Comparison of ENCODE assay signal across 30 cellular contexts in genomic region chr20:54165803-54166202, GRCh38. TPM values are rescaled to one million over a fixed set of nuclear protein-coding genes. Genes with fewer than 3 reads are reported as not detected.
"Had no signal": no experiment of that assay in that cellular context is flagged by ENCODE, and none has a peak within 500 bp of the region (broad histone marks: within the 10 kb centered on the region; RNA-seq: fewer than 3 reads in every experiment).

No MANE protein-coding gene starts in this region.

- H3K79me2 ChIP-seq: parathyroid adenoma had no signal

- H2AFZ ChIP-seq: neural progenitor cell, parathyroid adenoma had no signal

- H3K27ac Mint-ChIP-seq: mesothelial cell of epicardium; naive B cell; natural killer cell; nephron progenitor cell; neural progenitor cell; stimulated activated memory B cell treated with anti-CD40 and anti-IgM and Interleukin-4, amounts not matched to agents 10 μg/mL and 1 μg/mL and 100 μg/mL, for 72 hours; stimulated activated naive CD8-positive, alpha-beta T cell treated with anti-CD3 and anti-CD28 coated beads, Interleukin-15, amount 100 ng/mL, for 72 hours; type B pancreatic cell had no signal

- H3K27me3 ChIP-seq: right atrium auricular region, right lobe of liver, vagina had no signal

- H3K4me2 ChIP-seq: neural progenitor cell, smooth muscle cell had no signal

- H3K9ac ChIP-seq: neural progenitor cell, parathyroid adenoma had no signal

- H3K36me3 ChIP-seq: left ventricle myocardium inferior, neural progenitor cell, neutrophil, right atrium auricular region, right lobe of liver, tibial nerve, vagina had no signal

- H3K4me3 Mint-ChIP-seq: mesothelial cell of epicardium; naive B cell; natural killer cell; nephron progenitor cell; neural progenitor cell; stimulated activated memory B cell treated with anti-CD40 and anti-IgM and Interleukin-4, amounts not matched to agents 10 μg/mL and 1 μg/mL and 100 μg/mL, for 72 hours; stimulated activated naive CD8-positive, alpha-beta T cell treated with anti-CD3 and anti-CD28 coated beads, Interleukin-15, amount 100 ng/mL, for 72 hours; type B pancreatic cell had no signal

- ATAC-seq: natural killer cell; right lobe of liver; stimulated activated memory B cell treated with anti-CD40 and anti-IgM and Interleukin-4, amounts not matched to agents 10 μg/mL and 1 μg/mL and 100 μg/mL, for 72 hours; stimulated activated naive CD8-positive, alpha-beta T cell treated with anti-CD3 and anti-CD28 coated beads, Interleukin-15, amount 100 ng/mL, for 72 hours had no signal

- H3K4me1 Mint-ChIP-seq: naive B cell; natural killer cell; neural progenitor cell; stimulated activated memory B cell treated with anti-CD40 and anti-IgM and Interleukin-4, amounts not matched to agents 10 μg/mL and 1 μg/mL and 100 μg/mL, for 72 hours; stimulated activated naive CD8-positive, alpha-beta T cell treated with anti-CD3 and anti-CD28 coated beads, Interleukin-15, amount 100 ng/mL, for 72 hours had no signal

- H3K4me1 ChIP-seq: left ventricle myocardium inferior, neural progenitor cell, parathyroid adenoma, right atrium auricular region, right lobe of liver, tibial nerve, vagina had no signal

- H3K9me3 Mint-ChIP-seq: mesothelial cell of epicardium; naive B cell; natural killer cell; nephron progenitor cell; neural progenitor cell; stimulated activated memory B cell treated with anti-CD40 and anti-IgM and Interleukin-4, amounts not matched to agents 10 μg/mL and 1 μg/mL and 100 μg/mL, for 72 hours; stimulated activated naive CD8-positive, alpha-beta T cell treated with anti-CD3 and anti-CD28 coated beads, Interleukin-15, amount 100 ng/mL, for 72 hours; type B pancreatic cell had no signal

- DNase-seq: islet precursor cell; left ventricle myocardium inferior; mesendoderm; naive B cell; natural killer cell; nephron progenitor cell; occipital lobe; right lobe of liver; stimulated activated CD4-positive, alpha-beta T cell treated with anti-CD3 and anti-CD28 coated beads, Interleukin-1b, Interleukin-23, amount 100 ng/mL, for 48 hours; stimulated activated CD4-positive, alpha-beta T cell treated with anti-CD3 and anti-CD28 coated beads, Interleukin-2, amount 100 ng/mL, for 48 hours; stimulated activated CD4-positive, alpha-beta T cell treated with anti-CD3 and anti-CD28 coated beads, Interleukin-4, amount 100 ng/mL, for 4 hours; stimulated activated CD8-positive, alpha-beta memory T cell treated with anti-CD3 and anti-CD28 coated beads, Interleukin-4, amount 100 ng/mL, for 48 hours; stimulated activated naive CD4-positive, alpha-beta T cell treated with Interleukin-2 at 50 U/mL for 16 hours; stimulated activated naive CD8-positive, alpha-beta T cell treated with anti-CD3 and anti-CD28 coated beads, Interleukin-15, amount 100 ng/mL, for 72 hours; substantia nigra had no signal

- H3K27ac ChIP-seq: left ventricle myocardium inferior, neural progenitor cell, neutrophil, parathyroid adenoma, right atrium auricular region, right lobe of liver, tibial nerve, vagina had no signal

- H3K4me3 ChIP-seq: left ventricle myocardium inferior, lung, neural progenitor cell, right atrium auricular region, right lobe of liver, smooth muscle cell, tibial nerve, vagina had no signal

- H3K36me3 Mint-ChIP-seq: mesothelial cell of epicardium; naive B cell; natural killer cell; neural progenitor cell; stimulated activated memory B cell treated with anti-CD40 and anti-IgM and Interleukin-4, amounts not matched to agents 10 μg/mL and 1 μg/mL and 100 μg/mL, for 72 hours had no signal

- H3K9me3 ChIP-seq: left ventricle myocardium inferior, neutrophil, right atrium auricular region, right lobe of liver, tibial nerve, vagina had no signal

RNA-seq across cellular contexts. Expression of gene CYP24A1, which starts 8.0 kb away (rescaled TPM):
- total RNA-seq: left ventricle myocardium inferior, occipital lobe, osteocyte, posterior vena cava, pulmonary artery endothelial cell, right lobe of liver, temporal lobe, tibial nerve had no signal
